ENCODE assay signal across 8 cellular contexts in the genomic region with DNA sequence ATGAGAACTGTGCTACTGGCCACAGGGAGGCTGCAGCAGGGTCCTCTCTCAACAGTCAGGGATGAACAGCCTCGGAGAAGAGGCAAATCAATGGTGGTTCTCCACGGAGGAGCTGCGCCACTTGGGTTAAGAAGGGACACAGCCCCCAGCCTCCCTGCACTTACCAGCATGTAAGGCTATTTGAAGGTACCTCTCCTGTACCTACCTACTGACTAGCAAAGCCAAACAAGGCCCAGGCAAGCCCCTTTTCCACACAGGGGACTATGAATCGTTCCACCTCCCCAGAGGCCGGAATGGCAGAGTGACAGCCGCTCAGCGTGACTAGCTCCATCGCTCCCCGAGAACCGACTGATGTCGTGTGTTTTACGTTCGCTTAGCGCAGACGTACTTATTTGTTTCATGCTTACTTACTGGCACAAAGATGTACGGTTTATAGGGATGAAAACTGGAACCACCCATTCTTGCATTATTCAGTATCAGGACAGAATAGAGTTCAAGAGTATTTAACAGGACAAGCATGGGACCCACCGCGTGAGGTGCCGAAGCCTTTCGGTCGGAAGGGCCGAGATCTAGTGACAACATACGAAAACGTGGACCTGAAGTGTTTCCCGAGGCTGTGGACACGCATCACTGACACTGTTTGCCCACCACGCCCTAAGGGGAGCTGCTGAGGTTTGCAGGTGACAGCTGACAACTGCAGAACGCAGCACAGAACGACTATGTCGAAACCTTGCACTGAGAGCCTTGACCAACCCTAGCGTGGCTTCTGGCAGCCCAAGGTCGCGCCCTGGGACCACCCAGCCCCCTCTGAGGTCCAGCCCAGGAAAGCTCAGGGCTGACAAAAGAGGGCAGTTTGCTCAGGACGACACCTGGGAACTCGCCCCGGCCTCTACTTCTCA. TPM values are rescaled to one million over a fixed set of nuclear protein-coding genes. Genes with fewer than 3 reads are reported as not detected.
DNase-seq lines count a peak whose midpoint lies in the region; ATAC-seq and TF ChIP-seq lines count a peak whose summit lies in the region.

No MANE protein-coding gene starts in this region.

- TF ChIP-seq CTCF in AG04450 (IDR thresholded peaks at IDR 0.05; ENCODE audit: low read depth, low read length): no peak
- no peak for TF ChIP-seq CTCF in cardiac fibroblast (IDR thresholded peaks at IDR 0.05; ENCODE audit: low read depth, low read length)

- peak overlapping the region; percentile 93 for H3K4me3 ChIP-seq in AG04450 (ENCODE audit: low read depth, low read length)
- H3K4me3 ChIP-seq in HUES6 (ENCODE audit: low read depth, low read length): peak overlapping the region; percentile 85
- H3K4me3 ChIP-seq in cardiac fibroblast (replicated peaks in 1 of 2; ENCODE audit: low read depth in 2 of 2, low read length in 2 of 2): peak overlapping the region; percentile 85 to 86
- H3K4me3 ChIP-seq in muscle layer of colon (ENCODE audit: low read depth in 1 of 2, low read length in 2 of 2): peak overlapping the region; percentile 77 to 91

- DNase-seq in AG04450 (ENCODE audit: low read depth, low spot score) (no peak), cardiac fibroblast (ENCODE audit: low read depth in 2 of 2) (no peak), iPS-NIHi7 (ENCODE audit: extremely low spot score) (no peak), SKM-1 (lab: John Stamatoyannopoulos, UW; ENCODE audit: unreplicated experiment) (no peak)

- no peaks in the 10 kb centered on the region for H3K27me3 ChIP-seq in AG04450 (ENCODE audit: control insufficient read depth, insufficient read depth, low read length)
- H3K27me3 ChIP-seq in HUES6 (ENCODE audit: control insufficient read depth, insufficient read depth, low read length): no peaks in the 10 kb centered on the region
- no peaks in the 10 kb centered on the region for H3K27me3 ChIP-seq in muscle layer of colon (ENCODE audit: control insufficient read depth in 1 of 2, insufficient read depth in 2 of 2, low read length in 2 of 2)

- POLR2A ChIA-PET in AG04450 (lab: Yijun Ruan, JAX): interaction anchor here (0.5 to 1.7 kb wide), 3 partner anchors 15 to 260 kb away, joined by 3 to 17 read pairs (median 8); partner anchors contain the start of gene CEP131

- ATAC-seq in GM18909 (IDR thresholded peaks at IDR 0.05; ENCODE audit: poor library complexity, unreplicated experiment): no peak
- no peak for ATAC-seq in GM18858 (IDR thresholded peaks at IDR 0.05; ENCODE audit: unreplicated experiment)

- H3K9me3 ChIP-seq in AG04450 (ENCODE audit: control insufficient read depth, insufficient read depth, low read length) (no peaks in the 10 kb centered on the region; the same call in 1 of the 2 replicates), HUES6 (ENCODE audit: control insufficient read depth, insufficient read depth, low read depth, low read length) (no peaks in the 10 kb centered on the region), muscle layer of colon (ENCODE audit: low read length) (no peaks in the 10 kb centered on the region)

- peaks cover 19% of the 10 kb centered on the region for H3K4me1 ChIP-seq in HUES6 (ENCODE audit: control insufficient read depth, insufficient read depth, low read length)
- H3K4me1 ChIP-seq in muscle layer of colon (ENCODE audit: insufficient read depth, low read length): peaks cover 31% of the 10 kb centered on the region

- H3K9ac ChIP-seq in HUES6 (ENCODE audit: low read length) (peak overlapping the region; percentile 72), muscle layer of colon (ENCODE audit: low read length) (peak overlapping the region; percentile 49)

- H3K36me3 ChIP-seq in HUES6 (ENCODE audit: control insufficient read depth, insufficient read depth, low read length) (peaks cover 15% of the 10 kb centered on the region), muscle layer of colon (ENCODE audit: insufficient read depth, low read length) (no peaks in the 10 kb centered on the region)

- CTCF ChIA-PET in AG04450 (lab: Charles Lee): no interaction called here

- H3K27ac ChIP-seq in AG04450 (ENCODE audit: low read depth, low read length) (no peak overlapping the region), HUES6 (ENCODE audit: low read depth, low read length) (no peak overlapping the region), muscle layer of colon (ENCODE audit: low read depth, low read length) (no peak overlapping the region)

RNA-seq across cellular contexts. Expression of gene TEPSIN, which starts 1.0 kb away (rescaled TPM):
- 7.5 and 10.0 TPM in 2 replicates for polyA plus RNA-seq in AG04450 (2011; rRNA removed)
- 8.0 and 8.2 TPM in 2 replicates for polyA minus RNA-seq in AG04450 (2011; rRNA and poly(A)+ RNA removed)

RNA-seq across cellular contexts. Expression of gene NDUFAF8, which starts 1.3 kb away (rescaled TPM):
- 133 and 181 TPM in 2 replicates for polyA plus RNA-seq in AG04450 (2011; rRNA removed)
- polyA minus RNA-seq in AG04450 (2011; rRNA and poly(A)+ RNA removed): 19.1 and 22.6 TPM in 2 replicates

RNA-seq across cellular contexts. Expression of gene CEP131, which starts 15.1 kb away (rescaled TPM):
- polyA plus RNA-seq in AG04450 (2011; rRNA removed): 2.2 and 3.0 TPM in 2 replicates
- 2.4 and 3.3 TPM in 2 replicates for polyA minus RNA-seq in AG04450 (2011; rRNA and poly(A)+ RNA removed)

RNA-seq across cellular contexts. Expression of gene SLC38A10, which starts 57.3 kb away (rescaled TPM):
- 29.3 and 40.8 TPM in 2 replicates for polyA plus RNA-seq in AG04450 (2011; rRNA removed)
- 50.3 and 59.9 TPM in 2 replicates for polyA minus RNA-seq in AG04450 (2011; rRNA and poly(A)+ RNA removed)
